In genomic region chr1:37553927-37554808, GRCh38 we compare ENCODE assay signal across 8 cellular contexts. TPM values are rescaled to one million over a fixed set of nuclear protein-coding genes. Genes with fewer than 3 reads are reported as not detected.
A peak's percentile ranks its signal among the peaks of the same experiment; 100 is the strongest.
DNase-seq lines count a peak whose midpoint lies in the region; ATAC-seq and TF ChIP-seq lines count a peak whose summit lies in the region.

SNIP1 (minus strand) TSS chr1:37554293; CDS start chr1:37554229, 64 bp downstream.

- peaks cover 35% of the 10 kb centered on the region for H3K79me2 ChIP-seq in PC-9 (ENCODE audit: low read depth)

- in situ Hi-C loops in KBM-7 (cut with MboI; ENCODE audit: low pct_unique_long_range_greater_than_20kb, low sequenced_read_pairs): no loop called here

- DNase-seq in COR-L47 (lab: John Stamatoyannopoulos, UW) (peak; percentile 90), KBM-7 (peak; percentile 91), PC-9 (peak; percentile 89 to 90), activated T-cell treated with anti-CD3 and anti-CD28 coated beads for 48 hours (ENCODE audit: low read depth) (peak; percentile 84), epithelial cell of proximal tubule (ENCODE audit: low read depth) (no peak), mucosa of gallbladder (ENCODE audit: low spot score) (peak; percentile 96)
- DNase-seq in stimulated activated CD8-positive, alpha-beta memory T cell treated with anti-CD3 and anti-CD28 coated beads, Interleukin-4, amount 100 ng/mL, for 24 hours (ENCODE audit: low read depth): peak; percentile 84

- POLR2A ChIA-PET in PC-9 (lab: Charles Lee; ENCODE audit: unreplicated experiment): interaction anchor here (0.5 to 0.7 kb wide), 5 partner anchors 11 to 1703 kb away, joined by 3 to 27 read pairs (median 3); partner anchors contain the start of gene OSCP1

- BruUV-seq in PC-9 (replicated peaks; lab: Mats Ljungman, UMichigan): no TSS peak

- intact Hi-C loops in PC-9 (cut with micrococcal nuclease; ENCODE audit: unreplicated experiment): loop anchor here (2.0 to 5.0 kb wide), 2 partner anchors 39 to 77 kb away; partner anchors contain the start of gene MEAF6

- H3K4me3 ChIP-seq in PC-9 (peak within 1 kb of the TSS; percentile 78), epithelial cell of proximal tubule (ENCODE audit: low read depth, low read length) (peak within 1 kb of the TSS; percentile 84)

- no peaks in the 10 kb centered on the region for H3K27me3 ChIP-seq in PC-9 (ENCODE audit: insufficient read depth, low read depth)

- H3K4me2 ChIP-seq in PC-9: peak within 1 kb of the TSS; percentile 99

- no peaks in the 10 kb centered on the region for H3K36me3 ChIP-seq in PC-9 (ENCODE audit: low read depth)

- peaks cover 16% of the 10 kb centered on the region for H4K20me1 ChIP-seq in PC-9 (ENCODE audit: insufficient read depth)

- H3K27ac ChIP-seq in PC-9: peak within 1 kb of the TSS; percentile 41; the same call in 1 of the 2 replicates

- H3K4me1 ChIP-seq in PC-9 (replicated peaks; ENCODE audit: insufficient read depth): peaks cover 16% of the 10 kb centered on the region

- H3K9me2 ChIP-seq in PC-9 (ENCODE audit: insufficient read depth): no peaks in the 10 kb centered on the region

- peaks cover 9% of the 10 kb centered on the region; the same call in 1 of the 2 replicates for H3F3A ChIP-seq in PC-9 (ENCODE audit: insufficient read depth, low read depth)

- TF ChIP-seq CTCF in PC-9 (conservative IDR thresholded peaks at IDR 0.05) (no peak), epithelial cell of proximal tubule (conservative IDR thresholded peaks at IDR 0.05; ENCODE audit: low read depth, low read length) (no peak)

- peak; percentile 80 for ATAC-seq in GM21526 (IDR thresholded peaks at IDR 0.05; ENCODE audit: low FRiP score, unreplicated experiment)

- CTCF ChIA-PET in PC-9 (lab: Charles Lee): no interaction called here

- H2AFZ ChIP-seq in PC-9: peak within 1 kb of the TSS; percentile 74

- no peaks in the 10 kb centered on the region for H3K9me3 ChIP-seq in PC-9 (ENCODE audit: insufficient read depth, low read depth)

RNA-seq across cellular contexts. Expression of gene SNIP1, which starts in this region (rescaled TPM):
- total RNA-seq in PC-9 (2021): 23.5 and 32.5 TPM in 2 replicates
- 6.8 and 8.3 TPM in 2 replicates for total RNA-seq in epithelial cell of proximal tubule
- total RNA-seq in mucosa of gallbladder: 16.3 TPM
